Comparison of ENCODE assay signal across 31 cellular contexts in genomic region chr2:98219152-98219551, GRCh38.
"Had no signal": no experiment of that assay in that cellular context is flagged by ENCODE, and none has a peak within 500 bp of the region (broad histone marks: within the 10 kb centered on the region; RNA-seq: fewer than 3 reads in every experiment).

No MANE protein-coding gene starts in this region.

- DNase-seq: natural killer cell; occipital lobe; ovary; posterior cingulate gyrus; psoas muscle; right cardiac atrium; spleen; stimulated activated CD4-positive, alpha-beta T cell treated with anti-CD3 and anti-CD28 coated beads, Interleukin-12 subunit alpha, Interleukin-12 subunit beta, amount 100 ng/mL, for 4 hours; stimulated activated CD4-positive, alpha-beta T cell treated with anti-CD3 and anti-CD28 coated beads, Interleukin-1b, Interleukin-23, amount 100 ng/mL, for 48 hours; stimulated activated CD4-positive, alpha-beta T cell treated with anti-CD3 and anti-CD28 coated beads, Interleukin-4, amount 100 ng/mL, for 1 hour; stimulated activated CD4-positive, alpha-beta T cell treated with anti-CD3 and anti-CD28 coated beads, Interleukin-4, amount 100 ng/mL, for 4 hours; stimulated activated CD8-positive, alpha-beta memory T cell treated with anti-CD3 and anti-CD28 coated beads, Interleukin-4, amount 100 ng/mL, for 48 hours; stimulated activated naive CD4-positive, alpha-beta T cell; stimulated activated naive CD8-positive, alpha-beta T cell treated with anti-CD3 and anti-CD28 coated beads, Interleukin-15, amount 100 ng/mL, for 72 hours; stimulated activated naive CD8-positive, alpha-beta T cell treated with anti-CD3 and anti-CD28 coated beads, Interleukin-15, Interleukin-2, amounts not matched to agents 100 U/mL and 50 U/mL, for 24 hours; substantia nigra; testis; tibial artery; transverse colon; upper lobe of right lung; uterus had no signal

- H3K27ac Mint-ChIP-seq: natural killer cell; nephron; neural progenitor cell; progenitor cell of endocrine pancreas; stimulated activated memory B cell treated with anti-CD40 and anti-IgM and Interleukin-4, amounts not matched to agents 10 μg/mL and 1 μg/mL and 100 μg/mL, for 72 hours; stimulated activated naive CD8-positive, alpha-beta T cell treated with anti-CD3 and anti-CD28 coated beads, Interleukin-15, amount 100 ng/mL, for 72 hours; type B pancreatic cell had no signal

- H3K4me3 Mint-ChIP-seq: natural killer cell; nephron; neural progenitor cell; stimulated activated memory B cell treated with anti-CD40 and anti-IgM and Interleukin-4, amounts not matched to agents 10 μg/mL and 1 μg/mL and 100 μg/mL, for 72 hours; stimulated activated naive CD8-positive, alpha-beta T cell treated with anti-CD3 and anti-CD28 coated beads, Interleukin-15, amount 100 ng/mL, for 72 hours; type B pancreatic cell had no signal

- H3K4me2 ChIP-seq: neural progenitor cell, smooth muscle cell had no signal

- H3K4me1 ChIP-seq: neural progenitor cell, parathyroid adenoma, psoas muscle, spleen, suprapubic skin, testis, tibial artery, transverse colon, upper lobe of right lung, uterus had no signal

- H3K27ac ChIP-seq: neural progenitor cell, ovary, parathyroid adenoma, psoas muscle, skin epidermis, spleen, suprapubic skin, testis, tibial artery, transverse colon, upper lobe of right lung, uterus had no signal

- H3K27me3 ChIP-seq: neural progenitor cell, ovary, suprapubic skin, testis, tibial artery, transverse colon, uterus had no signal

- H3K4me1 Mint-ChIP-seq: natural killer cell, nephron, neural progenitor cell had no signal

- ATAC-seq: natural killer cell; psoas muscle; right cardiac atrium; sciatic nerve; stimulated activated memory B cell treated with anti-CD40 and anti-IgM and Interleukin-4, amounts not matched to agents 10 μg/mL and 1 μg/mL and 100 μg/mL, for 72 hours; stimulated activated naive CD8-positive, alpha-beta T cell treated with anti-CD3 and anti-CD28 coated beads, Interleukin-15, amount 100 ng/mL, for 72 hours; stimulated activated naive CD8-positive, alpha-beta T cell treated with anti-CD3 and anti-CD28 coated beads, Interleukin-15, Interleukin-2, amounts not matched to agents 100 U/mL and 50 U/mL, for 24 hours; upper lobe of right lung had no signal

- H3K9me3 Mint-ChIP-seq: type B pancreatic cell had no signal

- H3K36me3 Mint-ChIP-seq: neural progenitor cell, type B pancreatic cell had no signal

- H3K36me3 ChIP-seq: neural progenitor cell, ovary, spleen, suprapubic skin, tibial artery, transverse colon, upper lobe of right lung, uterus had no signal

- H2AFZ ChIP-seq: neural progenitor cell, parathyroid adenoma had no signal

- H3K79me2 ChIP-seq: parathyroid adenoma had no signal

- H3K9me3 ChIP-seq: ovary, psoas muscle, testis, upper lobe of right lung, uterus had no signal

- H3K9ac ChIP-seq: neural progenitor cell, parathyroid adenoma had no signal

- H3K4me3 ChIP-seq: neural progenitor cell, ovary, psoas muscle, skin epidermis, smooth muscle cell, spleen, suprapubic skin, testis, tibial artery, transverse colon, upper lobe of right lung, uterus had no signal

- H3K27me3 Mint-ChIP-seq: progenitor cell of endocrine pancreas had no signal
